ENCODE assay signal across 3 cellular contexts in the genomic region with DNA sequence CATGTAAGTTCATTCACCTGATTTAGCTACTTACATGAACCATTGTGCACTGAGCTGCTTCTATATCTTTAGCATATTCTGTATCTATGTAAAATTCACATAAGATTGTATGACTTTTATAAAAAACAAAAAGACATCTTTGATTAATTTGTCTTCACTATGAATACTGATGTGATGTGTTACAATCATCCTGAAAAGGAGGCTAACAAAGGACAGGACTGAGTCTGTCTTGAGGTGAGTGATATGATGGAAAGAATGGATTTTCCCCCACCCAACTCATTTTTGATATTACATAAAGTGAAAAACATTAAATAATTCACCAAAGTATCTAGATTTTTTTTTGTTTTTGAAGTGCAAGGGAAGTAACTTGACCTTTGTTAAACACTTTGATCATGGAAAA.
TF ChIP-seq lines count a peak whose summit lies in the region.

No MANE protein-coding gene starts in this region.

TF ChIP-seq in SK-N-SH, 30 proteins besides CTCF, POLR2A, EP300 and RAD21 (continued from another document):
- no peak for TF ChIP-seq EZH2phosphoT487 (IDR thresholded peaks at IDR 0.05; ENCODE audit: borderline replicate concordance, low read depth)
- TF ChIP-seq, protein P1, sequence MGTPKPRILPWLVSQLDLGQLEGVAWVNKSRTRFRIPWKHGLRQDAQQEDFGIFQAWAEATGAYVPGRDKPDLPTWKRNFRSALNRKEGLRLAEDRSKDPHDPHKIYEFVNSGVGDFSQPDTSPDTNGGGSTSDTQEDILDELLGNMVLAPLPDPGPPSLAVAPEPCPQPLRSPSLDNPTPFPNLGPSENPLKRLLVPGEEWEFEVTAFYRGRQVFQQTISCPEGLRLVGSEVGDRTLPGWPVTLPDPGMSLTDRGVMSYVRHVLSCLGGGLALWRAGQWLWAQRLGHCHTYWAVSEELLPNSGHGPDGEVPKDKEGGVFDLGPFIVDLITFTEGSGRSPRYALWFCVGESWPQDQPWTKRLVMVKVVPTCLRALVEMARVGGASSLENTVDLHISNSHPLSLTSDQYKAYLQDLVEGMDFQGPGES (IDR thresholded peaks at IDR 0.05; ENCODE audit: low read depth, low read length): no peak
- no peak for TF ChIP-seq RFX5 (IDR thresholded peaks at IDR 0.05; ENCODE audit: low read length)

TF ChIP-seq in SK-N-SH treated with all-trans-retinoic acid at 6 μM for 48 hours, 23 proteins besides CTCF, POLR2A, EP300 and RAD21 (continued from another document):
- TF ChIP-seq ESRRG (CRISPR knock-in tag; IDR thresholded peaks at IDR 0.05): no peak
- no peak for TF ChIP-seq RARB (CRISPR knock-in tag; IDR thresholded peaks at IDR 0.05)
- TF ChIP-seq GLIS3 (CRISPR knock-in tag; IDR thresholded peaks at IDR 0.05): no peak
- no peak for TF ChIP-seq ZFP3 (CRISPR knock-in tag; IDR thresholded peaks at IDR 0.05)
- TF ChIP-seq, protein P2, sequence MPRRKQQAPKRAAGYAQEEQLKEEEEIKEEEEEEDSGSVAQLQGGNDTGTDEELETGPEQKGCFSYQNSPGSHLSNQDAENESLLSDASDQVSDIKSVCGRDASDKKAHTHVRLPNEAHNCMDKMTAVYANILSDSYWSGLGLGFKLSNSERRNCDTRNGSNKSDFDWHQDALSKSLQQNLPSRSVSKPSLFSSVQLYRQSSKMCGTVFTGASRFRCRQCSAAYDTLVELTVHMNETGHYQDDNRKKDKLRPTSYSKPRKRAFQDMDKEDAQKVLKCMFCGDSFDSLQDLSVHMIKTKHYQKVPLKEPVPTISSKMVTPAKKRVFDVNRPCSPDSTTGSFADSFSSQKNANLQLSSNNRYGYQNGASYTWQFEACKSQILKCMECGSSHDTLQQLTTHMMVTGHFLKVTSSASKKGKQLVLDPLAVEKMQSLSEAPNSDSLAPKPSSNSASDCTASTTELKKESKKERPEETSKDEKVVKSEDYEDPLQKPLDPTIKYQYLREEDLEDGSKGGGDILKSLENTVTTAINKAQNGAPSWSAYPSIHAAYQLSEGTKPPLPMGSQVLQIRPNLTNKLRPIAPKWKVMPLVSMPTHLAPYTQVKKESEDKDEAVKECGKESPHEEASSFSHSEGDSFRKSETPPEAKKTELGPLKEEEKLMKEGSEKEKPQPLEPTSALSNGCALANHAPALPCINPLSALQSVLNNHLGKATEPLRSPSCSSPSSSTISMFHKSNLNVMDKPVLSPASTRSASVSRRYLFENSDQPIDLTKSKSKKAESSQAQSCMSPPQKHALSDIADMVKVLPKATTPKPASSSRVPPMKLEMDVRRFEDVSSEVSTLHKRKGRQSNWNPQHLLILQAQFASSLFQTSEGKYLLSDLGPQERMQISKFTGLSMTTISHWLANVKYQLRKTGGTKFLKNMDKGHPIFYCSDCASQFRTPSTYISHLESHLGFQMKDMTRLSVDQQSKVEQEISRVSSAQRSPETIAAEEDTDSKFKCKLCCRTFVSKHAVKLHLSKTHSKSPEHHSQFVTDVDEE (CRISPR knock-in tag; IDR thresholded peaks at IDR 0.05): no peak
- TF ChIP-seq SNAI2 (CRISPR knock-in tag; IDR thresholded peaks at IDR 0.05): no peak
- TF ChIP-seq ZC3H10 (CRISPR knock-in tag; IDR thresholded peaks at IDR 0.05): no peak
- no peak for TF ChIP-seq OSR1 (CRISPR knock-in tag; IDR thresholded peaks at IDR 0.05)
- no peak for TF ChIP-seq ISL1 (CRISPR knock-in tag; IDR thresholded peaks at IDR 0.05)
- TF ChIP-seq, protein P3, sequence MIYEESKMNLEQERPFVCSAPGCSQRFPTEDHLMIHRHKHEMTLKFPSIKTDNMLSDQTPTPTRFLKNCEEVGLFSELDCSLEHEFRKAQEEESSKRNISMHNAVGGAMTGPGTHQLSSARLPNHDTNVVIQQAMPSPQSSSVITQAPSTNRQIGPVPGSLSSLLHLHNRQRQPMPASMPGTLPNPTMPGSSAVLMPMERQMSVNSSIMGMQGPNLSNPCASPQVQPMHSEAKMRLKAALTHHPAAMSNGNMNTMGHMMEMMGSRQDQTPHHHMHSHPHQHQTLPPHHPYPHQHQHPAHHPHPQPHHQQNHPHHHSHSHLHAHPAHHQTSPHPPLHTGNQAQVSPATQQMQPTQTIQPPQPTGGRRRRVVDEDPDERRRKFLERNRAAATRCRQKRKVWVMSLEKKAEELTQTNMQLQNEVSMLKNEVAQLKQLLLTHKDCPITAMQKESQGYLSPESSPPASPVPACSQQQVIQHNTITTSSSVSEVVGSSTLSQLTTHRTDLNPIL (CRISPR knock-in tag; IDR thresholded peaks at IDR 0.05; ENCODE audit: low read depth): no peak

TF ChIP-seq in GM12891, 5 proteins besides CTCF, POLR2A, EP300 and RAD21 (continued from another document):
- TF ChIP-seq POU2F2 (IDR thresholded peaks at IDR 0.05; ENCODE audit: low read depth, low read length): no peak
- no peak for TF ChIP-seq SPI1 (IDR thresholded peaks at IDR 0.05; ENCODE audit: low read depth, low read length)
- TF ChIP-seq POLR2AphosphoS5 (IDR thresholded peaks at IDR 0.05; ENCODE audit: low read depth, low read length): no peak
- no peak for TF ChIP-seq PAX5 (IDR thresholded peaks at IDR 0.05; ENCODE audit: insufficient read depth, low read length, severe bottlenecking)
